Comparison of ENCODE assay signal across 18 cellular contexts in genomic region chr14:55571125-55571889, GRCh38. TPM values are rescaled to one million over a fixed set of nuclear protein-coding genes. Genes with fewer than 3 reads are reported as not detected.
DNase-seq lines count a peak whose midpoint lies in the region; ATAC-seq, FAIRE-seq and TF ChIP-seq lines count a peak whose summit lies in the region.
"Had no signal": no experiment of that assay in that cellular context is flagged by ENCODE, and none has a peak within 500 bp of the region (broad histone marks: within the 10 kb centered on the region; RNA-seq: fewer than 3 reads in every experiment).

No MANE protein-coding gene starts in this region.

- peak; percentile 65 for FAIRE-seq in urothelium cell line (lab: Jason Lieb, UNC)

- no peak for TF ChIP-seq EP300 in esophagus muscularis mucosa (IDR thresholded peaks at IDR 0.05)

- no peaks in the 10 kb centered on the region for H3K9me3 Mint-ChIP-seq in CD8-positive, alpha-beta memory T cell
- H3K9me3 Mint-ChIP-seq: activated CD4-positive, alpha-beta T cell treated with anti-CD3 and anti-CD28 coated beads, Interleukin-2, amount 10 ng/mL, durations not matched to agents 7 days and 5 days; activated T-cell treated with anti-CD3 and anti-CD28 coated beads, Interleukin-2, amount 50 U/mL, for 72 hours had no signal

- POLR2A ChIA-PET in CD8-positive, alpha-beta memory T cell (lab: Charles Lee): no interaction called here

- no peaks in the 10 kb centered on the region for H3K4me1 Mint-ChIP-seq in CD8-positive, alpha-beta memory T cell
- H3K4me1 Mint-ChIP-seq: activated CD4-positive, alpha-beta T cell treated with anti-CD3 and anti-CD28 coated beads, Interleukin-2, amount 10 ng/mL, durations not matched to agents 7 days and 5 days; T-helper 17 cell had no signal

- H3K36me3 ChIP-seq in right atrium auricular region (no peaks in the 10 kb centered on the region), esophagus muscularis mucosa (no peaks in the 10 kb centered on the region)
- H3K36me3 ChIP-seq in CD8-positive, alpha-beta memory T cell (ENCODE audit: insufficient read depth, low read length): no peaks in the 10 kb centered on the region

- H3K27me3 ChIP-seq in right cardiac atrium (ENCODE audit: control insufficient read depth, insufficient read depth): no peaks in the 10 kb centered on the region
- H3K27me3 ChIP-seq in right atrium auricular region: no peaks in the 10 kb centered on the region
- H3K27me3 ChIP-seq in CD8-positive, alpha-beta memory T cell (ENCODE audit: insufficient read depth, low read length, poor library complexity, severe bottlenecking): no peaks in the 10 kb centered on the region
- no peaks in the 10 kb centered on the region for H3K27me3 ChIP-seq in esophagus muscularis mucosa

- no peak overlapping the region for H3K27ac Mint-ChIP-seq in CD8-positive, alpha-beta memory T cell
- H3K27ac Mint-ChIP-seq: activated CD4-positive, alpha-beta T cell treated with anti-CD3 and anti-CD28 coated beads, Interleukin-2, amount 10 ng/mL, durations not matched to agents 7 days and 5 days; activated T-cell treated with anti-CD3 and anti-CD28 coated beads, Interleukin-2, amount 50 U/mL, for 72 hours had no signal

- intact Hi-C loops in right cardiac atrium (cut with DNase I): loop anchor here in 1 of 4 donors (10.0 kb wide), 1 partner anchor 127 kb away; the partner anchor contains the start of gene TBPL2
- intact Hi-C loops in esophagus muscularis mucosa (cut with DNase I): no loop called here

- CTCF ChIA-PET in CD8-positive, alpha-beta memory T cell (lab: Charles Lee): no interaction called here

- H3K9me3 ChIP-seq in right cardiac atrium (ENCODE audit: control insufficient read depth, low read length) (no peaks in the 10 kb centered on the region), right atrium auricular region (no peaks in the 10 kb centered on the region), esophagus muscularis mucosa (no peaks in the 10 kb centered on the region)
- H3K9me3 ChIP-seq in CD8-positive, alpha-beta memory T cell (ENCODE audit: low read length): no peaks in the 10 kb centered on the region

- H3K4me1 ChIP-seq in right cardiac atrium (ENCODE audit: control insufficient read depth, insufficient read depth, low read length) (no peaks in the 10 kb centered on the region), right atrium auricular region (no peaks in the 10 kb centered on the region), esophagus muscularis mucosa (no peaks in the 10 kb centered on the region)
- no peaks in the 10 kb centered on the region for H3K4me1 ChIP-seq in CD8-positive, alpha-beta memory T cell (ENCODE audit: insufficient read depth, low read length)

- peak overlapping the region; percentile 37 for H3K27ac ChIP-seq in right cardiac atrium (ENCODE audit: low read length)
- H3K27ac ChIP-seq in right atrium auricular region: no peak overlapping the region
- no peak overlapping the region for H3K27ac ChIP-seq in CD8-positive, alpha-beta memory T cell (ENCODE audit: low read depth, low read length)
- H3K27ac ChIP-seq in esophagus muscularis mucosa (replicated peaks in 1 of 4): no peak overlapping the region

- 81% methylated on average over 7 of the region's 7 CpGs for WGBS in right cardiac atrium
- WGBS in esophagus muscularis mucosa: 92% methylated on average over 7 of the region's 7 CpGs

- H3K4me3 Mint-ChIP-seq in CD8-positive, alpha-beta memory T cell: no peak overlapping the region
- H3K4me3 Mint-ChIP-seq: activated CD4-positive, alpha-beta T cell treated with anti-CD3 and anti-CD28 coated beads, Interleukin-2, amount 10 ng/mL, durations not matched to agents 7 days and 5 days; activated T-cell treated with anti-CD3 and anti-CD28 coated beads, Interleukin-2, amount 50 U/mL, for 72 hours; T-helper 17 cell had no signal

- TF ChIP-seq CTCF in right atrium auricular region (IDR thresholded peaks at IDR 0.05): no peak
- no peak for TF ChIP-seq CTCF in esophagus muscularis mucosa (IDR thresholded peaks at IDR 0.05)

- ATAC-seq in right cardiac atrium (no peak), GM21786 (IDR thresholded peaks at IDR 0.05; ENCODE audit: unreplicated experiment) (peak; percentile 72), HG03175 (IDR thresholded peaks at IDR 0.05; ENCODE audit: unreplicated experiment) (peak; percentile 79)
- ATAC-seq in activated CD4-positive, CD25-positive, alpha-beta regulatory T cell treated with anti-CD3 and anti-CD28 coated beads, Interleukin-2, amount 50 U/mL, for 24 hours: no peak
- ATAC-seq: activated T-cell treated with anti-CD3 and anti-CD28 coated beads, Interleukin-2, amount 50 U/mL, for 72 hours; left cardiac atrium; T-helper 17 cell had no signal

- H3K36me3 Mint-ChIP-seq in CD8-positive, alpha-beta memory T cell: peaks cover 0 to 8% (median 1%) of the 10 kb centered on the region in 3 donors

- H3K27me3 Mint-ChIP-seq in CD8-positive, alpha-beta memory T cell: peaks cover 12 to 15% of the 10 kb centered on the region in 2 donors

- H3K4me3 ChIP-seq in right cardiac atrium (ENCODE audit: low read length) (no peak overlapping the region), right atrium auricular region (no peak overlapping the region), esophagus muscularis mucosa (no peak overlapping the region)
- no peak overlapping the region for H3K4me3 ChIP-seq in CD8-positive, alpha-beta memory T cell (ENCODE audit: low read length)

- no peak for TF ChIP-seq POLR2A in esophagus muscularis mucosa (IDR thresholded peaks at IDR 0.05; ENCODE audit: low read depth)

- no peak for DNase-seq in right cardiac atrium
- DNase-seq in right atrium auricular region (ENCODE audit: low spot score): no peak
- no peak for DNase-seq in urothelium cell line (ENCODE audit: low spot score)
- no peak for DNase-seq in CD8-positive, alpha-beta memory T cell
- no peak for DNase-seq in esophagus muscularis mucosa (ENCODE audit: extremely low spot score)
- DNase-seq: 8988T; activated CD4-positive, alpha-beta T cell treated with anti-CD3 and anti-CD28 coated beads, Interleukin-2, amount 10 ng/mL, durations not matched to agents 7 days and 5 days; activated T-cell treated with anti-CD3 and anti-CD28 coated beads, Interleukin-2, amount 50 U/mL, for 72 hours; amniotic stem cell; HCEC 1CT; Kasumi-1; left cardiac atrium; NCI-H146; NCI-H748 treated with DMSO at 0.1 percent for 48 hours; T-helper 17 cell had no signal

RNA-seq across cellular contexts. Expression of gene KTN1, which starts 8.7 kb away (rescaled TPM):
- total RNA-seq in right cardiac atrium: 100 to 1,000 TPM; 187 to 232 (median 214) TPM
- 146 TPM for polyA plus RNA-seq in right cardiac atrium
- total RNA-seq in right atrium auricular region: 100 to 1,000 TPM; 128 to 209 TPM
- 100 to 1,000 TPM; 145 to 146 TPM for total RNA-seq in CD8-positive, alpha-beta memory T cell
- polyA plus RNA-seq in CD8-positive, alpha-beta memory T cell: 50.4 TPM
- total RNA-seq in esophagus muscularis mucosa: 100 to 1,000 TPM; 137 to 151 (median 146) TPM

Comparison
In these comparisons a context has a peak if more than half of its experiments do, and no peak if none do; other contexts are left out.
1. ATAC-seq: peak in GM21786 (single experiment) and HG03175 (single experiment); none in right cardiac atrium (0 of 2) and activated CD4-positive, CD25-positive, alpha-beta regulatory T cell treated with anti-CD3 and anti-CD28 coated beads, Interleukin-2, amount 50 U/mL, for 24 hours (0 of 2).